8 cellular contexts compared by ENCODE assay signal in the genomic region with DNA sequence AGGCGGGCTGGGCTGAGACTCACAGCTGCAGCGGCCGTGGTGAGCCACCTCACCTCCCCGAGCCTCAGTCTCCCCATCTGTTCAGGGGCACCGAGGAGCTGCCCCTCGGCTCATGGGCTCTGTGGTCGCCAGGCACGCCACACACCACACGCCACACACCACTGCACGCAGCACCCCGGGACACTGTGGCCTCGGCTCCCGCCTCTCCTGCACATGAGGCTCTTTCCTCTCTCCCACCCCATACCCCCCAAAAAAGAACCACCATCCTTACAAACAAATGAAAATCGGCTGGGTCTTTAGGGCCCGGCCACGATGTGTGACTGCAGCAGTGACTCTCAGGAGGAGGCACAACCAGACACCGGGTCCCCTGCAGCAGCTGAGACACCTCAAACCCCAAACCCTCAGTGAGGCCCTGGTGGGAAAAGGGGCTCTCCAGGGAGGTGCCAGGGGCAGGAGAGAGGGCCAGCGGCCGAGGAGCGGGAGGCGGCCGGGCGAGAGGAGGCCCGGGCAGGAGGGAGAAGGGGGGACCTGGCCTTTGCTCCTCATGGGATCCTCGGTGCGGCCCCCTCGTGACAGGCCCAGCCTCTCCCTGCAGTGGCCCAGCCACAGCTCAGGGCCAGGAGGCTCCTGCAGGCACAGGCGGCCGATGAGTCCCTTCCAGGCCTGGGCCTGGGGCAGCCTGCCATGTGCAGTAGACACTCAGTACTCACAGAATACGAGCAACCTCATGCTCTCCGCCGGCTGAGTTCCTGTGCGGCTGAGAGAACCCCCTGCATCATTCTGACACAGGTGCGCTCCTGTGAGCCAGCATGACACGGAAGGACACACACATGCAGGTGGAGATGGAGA.
DNase-seq lines count a peak whose midpoint lies in the region; ATAC-seq and TF ChIP-seq lines count a peak whose summit lies in the region.

No MANE protein-coding gene starts in this region.

- intact Hi-C loops in ascending aorta (cut with DNase I): loop anchor here (1.0 to 2.0 kb wide), 5 partner anchors 33 to 575 kb away; a partner anchor contains a TSS
- intact Hi-C loops in naive thymus-derived CD4-positive, alpha-beta T cell (cut with micrococcal nuclease): loop anchor here (1.0 to 5.0 kb wide), 8 partner anchors 12 to 249 kb away; no protein-coding TSS in a partner anchor

- H3K9ac ChIP-seq in HUES64 (ENCODE audit: low read depth, low read length): peak overlapping the region; percentile 70; the same call in 1 of the 2 replicates

- H3K4me3 Mint-ChIP-seq in naive thymus-derived CD4-positive, alpha-beta T cell: peak overlapping the region; percentile 78 to 89 (median 86)

- H3K36me3 Mint-ChIP-seq in naive thymus-derived CD4-positive, alpha-beta T cell: peaks cover 4 to 29% (median 13%) of the 10 kb centered on the region in 5 donors

- H3K9me3 Mint-ChIP-seq in naive thymus-derived CD4-positive, alpha-beta T cell: peaks cover 0 to 2% (median 0%) of the 10 kb centered on the region in 11 donors

- H3K27me3 Mint-ChIP-seq in naive thymus-derived CD4-positive, alpha-beta T cell: no peaks in the 10 kb centered on the region

- H3K4me1 ChIP-seq in HUES64 (ENCODE audit: insufficient read depth, low read length) (peaks cover 22% of the 10 kb centered on the region), ascending aorta (peaks cover 38 to 64% of the 10 kb centered on the region in 2 donors)
- peaks cover 51 to 60% of the 10 kb centered on the region in 2 donors for H3K4me1 ChIP-seq in naive thymus-derived CD4-positive, alpha-beta T cell (ENCODE audit: control insufficient read depth in 2 of 2, insufficient read depth in 2 of 2, low read length in 2 of 2)

- no peak for TF ChIP-seq CTCF in C4-2B (conservative IDR thresholded peaks at IDR 0.05)
- no peak for TF ChIP-seq CTCF in ascending aorta (IDR thresholded peaks at IDR 0.05)

- peak overlapping the region; percentile 86 to 99 (median 92) for H3K27ac Mint-ChIP-seq in naive thymus-derived CD4-positive, alpha-beta T cell

- no peak overlapping the region for H3K4me3 ChIP-seq in HUES64 (ENCODE audit: low read length)
- peak overlapping the region in 1 of 2 donors; percentile 62 for H3K4me3 ChIP-seq in ascending aorta
- peak overlapping the region; percentile 66 for H3K4me3 ChIP-seq in naive thymus-derived CD4-positive, alpha-beta T cell (ENCODE audit: low read length)

- CTCF ChIA-PET in naive thymus-derived CD4-positive, alpha-beta T cell (lab: Charles Lee): interaction anchor here (0.6 to 2.2 kb wide), 4 partner anchors 9 to 60 kb away, joined by 3 to 9 read pairs (median 4); no protein-coding TSS in a partner anchor

- H3K9me3 ChIP-seq in HUES64 (ENCODE audit: insufficient read depth, low read depth, low read length) (no peaks in the 10 kb centered on the region), ascending aorta (no peaks in the 10 kb centered on the region)
- H3K9me3 ChIP-seq in naive thymus-derived CD4-positive, alpha-beta T cell (ENCODE audit: control insufficient read depth in 2 of 3, low read length in 3 of 3): no peaks in the 10 kb centered on the region

- H3K27me3 ChIP-seq in HUES64 (ENCODE audit: insufficient read depth, low read length) (no peaks in the 10 kb centered on the region), ascending aorta (no peaks in the 10 kb centered on the region)
- H3K27me3 ChIP-seq in naive thymus-derived CD4-positive, alpha-beta T cell (ENCODE audit: control insufficient read depth in 2 of 2, insufficient read depth in 2 of 2, low read length in 2 of 2): no peaks in the 10 kb centered on the region

- ATAC-seq in naive thymus-derived CD4-positive, alpha-beta T cell: no peak

- WGBS in HUES64: 92% methylated on average over 35 of the region's 35 CpGs

- H3K4me1 Mint-ChIP-seq in naive thymus-derived CD4-positive, alpha-beta T cell: peaks cover 51 to 74% (median 65%) of the 10 kb centered on the region in 7 donors

- peak overlapping the region; percentile 85 for H3K27ac ChIP-seq in C4-2B
- H3K27ac ChIP-seq in HUES64 (ENCODE audit: low read depth, low read length): no peak overlapping the region
- H3K27ac ChIP-seq in ascending aorta: peak overlapping the region; percentile 98 to 99
- peak overlapping the region; percentile 76 for H3K27ac ChIP-seq in naive thymus-derived CD4-positive, alpha-beta T cell (ENCODE audit: low read depth, low read length)

- POLR2A ChIA-PET in naive thymus-derived CD4-positive, alpha-beta T cell (lab: Charles Lee): interaction anchor here (0.7 to 3.7 kb wide), 13 partner anchors 12 to 216 kb away, joined by 3 to 23 read pairs (median 4); a partner anchor contains a TSS

- H3K36me3 ChIP-seq in HUES64 (ENCODE audit: insufficient read depth, low read length) (no peaks in the 10 kb centered on the region), ascending aorta (no peaks in the 10 kb centered on the region)
- peaks cover 2 to 33% (median 3%) of the 10 kb centered on the region in 3 experiments for H3K36me3 ChIP-seq in naive thymus-derived CD4-positive, alpha-beta T cell (ENCODE audit: control insufficient read depth in 2 of 3, insufficient read depth in 3 of 3, low read length in 3 of 3)

- DNase-seq in ascending aorta (ENCODE audit: low spot score in 2 of 2) (no peak), pons (ENCODE audit: low spot score) (no peak), NCI-H2029 (lab: John Stamatoyannopoulos, UW) (no peak), dermis blood vessel endothelial cell (no peak)
- DNase-seq in naive thymus-derived CD4-positive, alpha-beta T cell: peak in 3 of 9 donors; percentile 29 to 51 (median 36)
- no peak for DNase-seq in effector CD8-positive, alpha-beta T cell (lab: John Stamatoyannopoulos, UW)
